ENCODE assay signal across 2 cellular contexts in the genomic region with DNA sequence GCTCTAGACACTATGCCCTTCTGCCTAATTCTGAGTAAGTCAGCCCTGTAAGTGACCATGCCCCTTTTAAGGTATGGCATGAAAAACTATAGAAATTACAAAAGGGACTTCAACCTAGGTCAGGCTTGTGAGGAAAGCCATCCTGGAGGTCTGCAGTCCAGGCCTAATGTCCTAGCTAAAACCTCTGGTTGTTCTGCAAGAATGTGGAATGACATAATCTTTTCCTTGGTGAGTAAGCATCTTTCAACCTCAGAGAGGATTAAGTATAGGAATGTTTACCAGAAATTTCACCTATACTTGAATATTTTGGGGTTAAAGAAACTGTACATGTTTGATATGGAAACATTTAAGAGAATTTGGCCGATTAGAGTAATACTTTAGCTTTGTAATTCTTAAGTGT.
TF ChIP-seq lines count a peak whose summit lies in the region.

No MANE protein-coding gene starts in this region.

TF ChIP-seq in HCT116, 20 proteins besides CTCF, POLR2A, EP300 and RAD21 (continued from another document):
- peak; percentile 53; the same call in 1 of the 2 replicates for TF ChIP-seq FOSL1 (IDR thresholded peaks at IDR 0.05; ENCODE audit: low read depth)

TF ChIP-seq in SK-N-SH treated with all-trans-retinoic acid at 6 μM for 48 hours, 23 proteins besides CTCF, POLR2A, EP300 and RAD21 (continued from another document):
- TF ChIP-seq, protein P1, sequence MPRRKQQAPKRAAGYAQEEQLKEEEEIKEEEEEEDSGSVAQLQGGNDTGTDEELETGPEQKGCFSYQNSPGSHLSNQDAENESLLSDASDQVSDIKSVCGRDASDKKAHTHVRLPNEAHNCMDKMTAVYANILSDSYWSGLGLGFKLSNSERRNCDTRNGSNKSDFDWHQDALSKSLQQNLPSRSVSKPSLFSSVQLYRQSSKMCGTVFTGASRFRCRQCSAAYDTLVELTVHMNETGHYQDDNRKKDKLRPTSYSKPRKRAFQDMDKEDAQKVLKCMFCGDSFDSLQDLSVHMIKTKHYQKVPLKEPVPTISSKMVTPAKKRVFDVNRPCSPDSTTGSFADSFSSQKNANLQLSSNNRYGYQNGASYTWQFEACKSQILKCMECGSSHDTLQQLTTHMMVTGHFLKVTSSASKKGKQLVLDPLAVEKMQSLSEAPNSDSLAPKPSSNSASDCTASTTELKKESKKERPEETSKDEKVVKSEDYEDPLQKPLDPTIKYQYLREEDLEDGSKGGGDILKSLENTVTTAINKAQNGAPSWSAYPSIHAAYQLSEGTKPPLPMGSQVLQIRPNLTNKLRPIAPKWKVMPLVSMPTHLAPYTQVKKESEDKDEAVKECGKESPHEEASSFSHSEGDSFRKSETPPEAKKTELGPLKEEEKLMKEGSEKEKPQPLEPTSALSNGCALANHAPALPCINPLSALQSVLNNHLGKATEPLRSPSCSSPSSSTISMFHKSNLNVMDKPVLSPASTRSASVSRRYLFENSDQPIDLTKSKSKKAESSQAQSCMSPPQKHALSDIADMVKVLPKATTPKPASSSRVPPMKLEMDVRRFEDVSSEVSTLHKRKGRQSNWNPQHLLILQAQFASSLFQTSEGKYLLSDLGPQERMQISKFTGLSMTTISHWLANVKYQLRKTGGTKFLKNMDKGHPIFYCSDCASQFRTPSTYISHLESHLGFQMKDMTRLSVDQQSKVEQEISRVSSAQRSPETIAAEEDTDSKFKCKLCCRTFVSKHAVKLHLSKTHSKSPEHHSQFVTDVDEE (CRISPR knock-in tag; IDR thresholded peaks at IDR 0.05), result no peak
- TF ChIP-seq, protein P2, sequence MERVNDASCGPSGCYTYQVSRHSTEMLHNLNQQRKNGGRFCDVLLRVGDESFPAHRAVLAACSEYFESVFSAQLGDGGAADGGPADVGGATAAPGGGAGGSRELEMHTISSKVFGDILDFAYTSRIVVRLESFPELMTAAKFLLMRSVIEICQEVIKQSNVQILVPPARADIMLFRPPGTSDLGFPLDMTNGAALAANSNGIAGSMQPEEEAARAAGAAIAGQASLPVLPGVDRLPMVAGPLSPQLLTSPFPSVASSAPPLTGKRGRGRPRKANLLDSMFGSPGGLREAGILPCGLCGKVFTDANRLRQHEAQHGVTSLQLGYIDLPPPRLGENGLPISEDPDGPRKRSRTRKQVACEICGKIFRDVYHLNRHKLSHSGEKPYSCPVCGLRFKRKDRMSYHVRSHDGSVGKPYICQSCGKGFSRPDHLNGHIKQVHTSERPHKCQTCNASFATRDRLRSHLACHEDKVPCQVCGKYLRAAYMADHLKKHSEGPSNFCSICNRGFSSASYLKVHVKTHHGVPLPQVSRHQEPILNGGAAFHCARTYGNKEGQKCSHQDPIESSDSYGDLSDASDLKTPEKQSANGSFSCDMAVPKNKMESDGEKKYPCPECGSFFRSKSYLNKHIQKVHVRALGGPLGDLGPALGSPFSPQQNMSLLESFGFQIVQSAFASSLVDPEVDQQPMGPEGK (CRISPR knock-in tag; IDR thresholded peaks at IDR 0.05; ENCODE audit: borderline replicate concordance), result no peak
- TF ChIP-seq, protein P3, sequence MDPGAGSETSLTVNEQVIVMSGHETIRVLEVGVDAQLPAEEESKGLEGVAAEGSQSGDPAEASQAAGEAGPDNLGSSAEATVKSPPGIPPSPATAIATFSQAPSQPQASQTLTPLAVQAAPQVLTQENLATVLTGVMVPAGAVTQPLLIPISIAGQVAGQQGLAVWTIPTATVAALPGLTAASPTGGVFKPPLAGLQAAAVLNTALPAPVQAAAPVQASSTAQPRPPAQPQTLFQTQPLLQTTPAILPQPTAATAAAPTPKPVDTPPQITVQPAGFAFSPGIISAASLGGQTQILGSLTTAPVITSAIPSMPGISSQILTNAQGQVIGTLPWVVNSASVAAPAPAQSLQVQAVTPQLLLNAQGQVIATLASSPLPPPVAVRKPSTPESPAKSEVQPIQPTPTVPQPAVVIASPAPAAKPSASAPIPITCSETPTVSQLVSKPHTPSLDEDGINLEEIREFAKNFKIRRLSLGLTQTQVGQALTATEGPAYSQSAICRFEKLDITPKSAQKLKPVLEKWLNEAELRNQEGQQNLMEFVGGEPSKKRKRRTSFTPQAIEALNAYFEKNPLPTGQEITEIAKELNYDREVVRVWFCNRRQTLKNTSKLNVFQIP (CRISPR knock-in tag; IDR thresholded peaks at IDR 0.05; ENCODE audit: borderline replicate concordance, low read depth), result no peak
- TF ChIP-seq ZNF70 (CRISPR knock-in tag; IDR thresholded peaks at IDR 0.05) (no peak), ZFP30 (CRISPR knock-in tag; IDR thresholded peaks at IDR 0.05) (no peak), OSR1 (CRISPR knock-in tag; IDR thresholded peaks at IDR 0.05) (no peak), ISL1 (CRISPR knock-in tag; IDR thresholded peaks at IDR 0.05) (no peak), TOX (CRISPR knock-in tag; IDR thresholded peaks at IDR 0.05; ENCODE audit: borderline replicate concordance) (no peak), RARB (CRISPR knock-in tag; IDR thresholded peaks at IDR 0.05) (no peak), ESRRG (CRISPR knock-in tag; IDR thresholded peaks at IDR 0.05) (no peak)
- TF ChIP-seq, protein P4, sequence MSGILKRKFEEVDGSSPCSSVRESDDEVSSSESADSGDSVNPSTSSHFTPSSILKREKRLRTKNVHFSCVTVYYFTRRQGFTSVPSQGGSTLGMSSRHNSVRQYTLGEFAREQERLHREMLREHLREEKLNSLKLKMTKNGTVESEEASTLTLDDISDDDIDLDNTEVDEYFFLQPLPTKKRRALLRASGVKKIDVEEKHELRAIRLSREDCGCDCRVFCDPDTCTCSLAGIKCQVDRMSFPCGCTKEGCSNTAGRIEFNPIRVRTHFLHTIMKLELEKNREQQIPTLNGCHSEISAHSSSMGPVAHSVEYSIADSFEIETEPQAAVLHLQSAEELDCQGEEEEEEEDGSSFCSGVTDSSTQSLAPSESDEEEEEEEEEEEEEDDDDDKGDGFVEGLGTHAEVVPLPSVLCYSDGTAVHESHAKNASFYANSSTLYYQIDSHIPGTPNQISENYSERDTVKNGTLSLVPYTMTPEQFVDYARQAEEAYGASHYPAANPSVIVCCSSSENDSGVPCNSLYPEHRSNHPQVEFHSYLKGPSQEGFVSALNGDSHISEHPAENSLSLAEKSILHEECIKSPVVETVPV (CRISPR knock-in tag; IDR thresholded peaks at IDR 0.05), result no peak
